Comparison of ENCODE assay signal across 22 cellular contexts in the genomic region with DNA sequence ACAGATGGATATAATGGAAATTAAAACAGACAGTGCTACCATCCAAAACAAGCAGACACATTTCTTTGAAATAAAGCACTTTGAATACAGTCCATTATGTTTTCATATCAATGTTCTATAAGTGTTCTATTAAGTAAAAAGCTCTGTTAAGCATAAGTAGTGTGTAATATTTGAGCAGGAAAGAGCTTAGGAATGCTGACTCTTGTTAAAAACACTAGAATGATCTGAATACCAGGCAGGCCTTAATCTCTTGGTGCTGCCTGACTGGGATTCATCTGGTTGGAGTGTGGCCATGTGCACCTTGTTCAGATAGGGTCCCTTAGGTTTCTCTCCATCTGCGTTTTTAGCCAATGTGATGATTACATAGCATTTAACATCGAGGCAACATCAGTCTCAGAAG.
DNase-seq lines count a peak whose midpoint lies in the region; ATAC-seq, FAIRE-seq and TF ChIP-seq lines count a peak whose summit lies in the region.
"Had no signal": no experiment of that assay in that cellular context is flagged by ENCODE, and none has a peak within 500 bp of the region (broad histone marks: within the 10 kb centered on the region; RNA-seq: fewer than 3 reads in every experiment).

No MANE protein-coding gene starts in this region.

- H3K4me1 ChIP-seq in left lung: no peaks in the 10 kb centered on the region
- H3K4me1 ChIP-seq in thyroid gland: peaks cover 5 to 9% of the 10 kb centered on the region in 2 donors
- H3K4me1 ChIP-seq: A549 had no signal

- H3K27me3 ChIP-seq in left lung: no peaks in the 10 kb centered on the region
- H3K27me3 ChIP-seq in thyroid gland: no peaks in the 10 kb centered on the region

- FAIRE-seq in GM19239 (lab: Jason Lieb, UNC): peak; percentile 59
- FAIRE-seq: A549, GM12891, GM18507 had no signal

- H3K27ac ChIP-seq in left lung: no peak overlapping the region
- H3K27ac ChIP-seq in thyroid gland: peak overlapping the region in 2 of 3 donors; percentile 30 to 55
- H3K27ac ChIP-seq: A549 had no signal

- TF ChIP-seq CTCF in left lung (IDR thresholded peaks at IDR 0.05): no peak
- no peak for TF ChIP-seq CTCF in thyroid gland (IDR thresholded peaks at IDR 0.05)

- no peak for DNase-seq in GM19239 (ENCODE audit: insufficient read length, low spot score)
- DNase-seq in NCI-H1694 treated with DMSO at 0.1 percent for 48 hours (lab: John Stamatoyannopoulos, UW): peak; percentile 31
- DNase-seq in left lung: no peak
- DNase-seq in thyroid gland: peak; percentile 43 to 49
- no peak for DNase-seq in head of caudate nucleus
- no peak for DNase-seq in Right ventricle myocardium superior
- no peak for DNase-seq in AML-193 (lab: John Stamatoyannopoulos, UW)
- DNase-seq: 8988T; ACHN; C1 segment of cervical spinal cord; Calu3; CD4-positive, alpha-beta memory T cell; COR-L47; DMS53; DMS79 treated with DMSO at 0.1 percent for 48 hours; GF-D8; H9 had no signal

- H3K9me3 ChIP-seq in left lung (no peaks in the 10 kb centered on the region), thyroid gland (no peaks in the 10 kb centered on the region)
- H3K9me3 ChIP-seq: A549 had no signal

- ATAC-seq in left lung (peak; percentile 81), Right ventricle myocardium superior (ENCODE audit: poor library complexity) (no peak)
- ATAC-seq: A549, GM23338, HCT116 had no signal

- intact Hi-C loops in left lung (cut with DNase I): no loop called here
- intact Hi-C loops in thyroid gland (cut with DNase I): no loop called here
- intact Hi-C loops in head of caudate nucleus (cut with DNase I): no loop called here
- intact Hi-C loops in Right ventricle myocardium superior (cut with DNase I): no loop called here

- H3K4me3 ChIP-seq in left lung: no peak overlapping the region
- no peak overlapping the region for H3K4me3 ChIP-seq in thyroid gland (replicated peaks in 1 of 3)
- H3K4me3 ChIP-seq: A549, GM23338 had no signal

- no peaks in the 10 kb centered on the region for H3K36me3 ChIP-seq in left lung
- no peaks in the 10 kb centered on the region for H3K36me3 ChIP-seq in thyroid gland

- 33 to 43% methylated on average over 2 of the region's 2 CpGs for WGBS in thyroid gland, 2 donors

- no peak for TF ChIP-seq POLR2A in thyroid gland (IDR thresholded peaks at IDR 0.05)

Comparison
In these comparisons a context has a peak if more than half of its experiments do, and no peak if none do; other contexts are left out.
1. DNase-seq: peak in NCI-H1694 treated with DMSO at 0.1 percent for 48 hours (single experiment) and thyroid gland (2 of 2); none in GM19239 (single experiment), left lung (0 of 2), head of caudate nucleus (0 of 42), Right ventricle myocardium superior (single experiment) and AML-193 (0 of 2).
2. H3K27ac ChIP-seq: peak in thyroid gland (2 of 3); none in left lung (0 of 2).